Comparison of ENCODE assay signal across 30 cellular contexts in the genomic region with DNA sequence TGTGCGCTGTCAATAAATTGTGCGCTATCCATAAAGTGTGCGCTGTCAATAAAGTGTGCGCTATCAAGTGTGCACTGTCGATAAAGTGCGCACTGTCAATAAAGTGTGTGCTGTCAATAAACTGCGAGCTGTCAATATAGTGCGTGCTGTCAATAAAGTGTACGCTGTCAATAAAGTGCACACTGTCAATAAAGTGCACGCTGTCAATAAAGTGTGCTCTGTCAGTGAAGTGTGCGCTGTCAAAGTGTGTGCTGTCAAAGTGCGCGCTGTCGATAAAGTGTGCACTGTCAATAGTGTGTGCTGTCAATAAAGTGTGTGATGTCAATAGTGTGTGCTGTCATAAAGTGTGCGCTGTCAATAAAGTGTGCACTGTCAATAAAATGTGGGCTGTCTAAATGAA. TPM values are rescaled to one million over a fixed set of nuclear protein-coding genes. Genes with fewer than 3 reads are reported as not detected.
"Had no signal": no experiment of that assay in that cellular context is flagged by ENCODE, and none has a peak within 500 bp of the region (broad histone marks: within the 10 kb centered on the region; RNA-seq: fewer than 3 reads in every experiment).

No MANE protein-coding gene starts in this region.

- H3K27me3 ChIP-seq: testis, uterus had no signal

- H3K4me2 ChIP-seq: neural progenitor cell, smooth muscle cell had no signal

- H3K4me3 ChIP-seq: neural progenitor cell, psoas muscle, skin epidermis, smooth muscle cell, spleen, suprapubic skin, testis, tibial artery, transverse colon, upper lobe of right lung, uterus had no signal

- H3K9ac ChIP-seq: neural progenitor cell, parathyroid adenoma had no signal

- DNase-seq: naive B cell; nephron progenitor cell; occipital lobe; psoas muscle; right cardiac atrium; spleen; stimulated activated CD4-positive, alpha-beta T cell treated with anti-CD3 and anti-CD28 coated beads, Interleukin-12 subunit alpha, Interleukin-12 subunit beta, amount 100 ng/mL, for 4 hours; stimulated activated CD4-positive, alpha-beta T cell treated with anti-CD3 and anti-CD28 coated beads, Interleukin-1b, Interleukin-23, amount 100 ng/mL, for 48 hours; stimulated activated CD4-positive, alpha-beta T cell treated with anti-CD3 and anti-CD28 coated beads, Interleukin-4, amount 100 ng/mL, for 1 hour; stimulated activated CD4-positive, alpha-beta T cell treated with anti-CD3 and anti-CD28 coated beads, Interleukin-4, amount 100 ng/mL, for 4 hours; stimulated activated CD8-positive, alpha-beta memory T cell treated with anti-CD3 and anti-CD28 coated beads, Interleukin-4, amount 100 ng/mL, for 48 hours; stimulated activated naive CD4-positive, alpha-beta T cell; stimulated activated naive CD8-positive, alpha-beta T cell treated with anti-CD3 and anti-CD28 coated beads, Interleukin-15, amount 100 ng/mL, for 72 hours; stimulated activated naive CD8-positive, alpha-beta T cell treated with anti-CD3 and anti-CD28 coated beads, Interleukin-15, Interleukin-2, amounts not matched to agents 100 U/mL and 50 U/mL, for 24 hours; substantia nigra; testis; tibial artery; transverse colon; upper lobe of right lung; uterus had no signal

- ATAC-seq: naive thymus-derived CD8-positive, alpha-beta T cell; natural killer cell treated with Interleukin-12 subunit alpha and Interleukin-12 subunit beta and Interleukin-15 and Interleukin-18, amount 100 ng/mL, for 72 hours; psoas muscle; right cardiac atrium; sciatic nerve; stimulated activated memory B cell treated with anti-CD40 and anti-IgM and Interleukin-4, amounts not matched to agents 10 μg/mL and 1 μg/mL and 100 μg/mL, for 72 hours; stimulated activated naive CD8-positive, alpha-beta T cell treated with anti-CD3 and anti-CD28 coated beads, Interleukin-15, amount 100 ng/mL, for 72 hours; stimulated activated naive CD8-positive, alpha-beta T cell treated with anti-CD3 and anti-CD28 coated beads, Interleukin-15, Interleukin-2, amounts not matched to agents 100 U/mL and 50 U/mL, for 24 hours; upper lobe of right lung had no signal

- H3K4me1 ChIP-seq: neural progenitor cell, psoas muscle, testis, transverse colon, upper lobe of right lung, uterus had no signal

- H3K27ac ChIP-seq: neural progenitor cell, parathyroid adenoma, psoas muscle, skin epidermis, spleen, suprapubic skin, testis, tibial artery, transverse colon, upper lobe of right lung, uterus had no signal

- H3K36me3 ChIP-seq: neural progenitor cell, spleen, suprapubic skin, tibial artery, transverse colon, upper lobe of right lung, uterus had no signal

- H3K9me3 ChIP-seq: psoas muscle, spleen, suprapubic skin, testis, tibial artery, transverse colon, upper lobe of right lung, uterus had no signal

- H2AFZ ChIP-seq: neural progenitor cell, parathyroid adenoma had no signal

RNA-seq across cellular contexts. Expression of gene CHGA, which starts 2.9 kb away (rescaled TPM):
- total RNA-seq: naive thymus-derived CD8-positive, alpha-beta T cell; natural killer cell treated with Interleukin-12 subunit alpha and Interleukin-12 subunit beta and Interleukin-15 and Interleukin-18, amount 100 ng/mL, for 72 hours; renal cortical epithelial cell; right cardiac atrium; sciatic nerve; smooth muscle cell; spleen; upper lobe of right lung had no signal
- polyA plus RNA-seq: smooth muscle cell had no signal
